Comparison of ENCODE assay signal across 1 cellular context in genomic region chr21:35154788-35155187, GRCh38.
TF ChIP-seq lines count a peak whose summit lies in the region.

No MANE protein-coding gene starts in this region.

TF ChIP-seq in K562, 482 proteins besides CTCF, POLR2A, EP300 and RAD21 (continued from another document and continues in another):
- no peak for TF ChIP-seq ZBTB8A (IDR thresholded peaks at IDR 0.05; ENCODE audit: partially characterized antibody)
- TF ChIP-seq, protein P1, sequence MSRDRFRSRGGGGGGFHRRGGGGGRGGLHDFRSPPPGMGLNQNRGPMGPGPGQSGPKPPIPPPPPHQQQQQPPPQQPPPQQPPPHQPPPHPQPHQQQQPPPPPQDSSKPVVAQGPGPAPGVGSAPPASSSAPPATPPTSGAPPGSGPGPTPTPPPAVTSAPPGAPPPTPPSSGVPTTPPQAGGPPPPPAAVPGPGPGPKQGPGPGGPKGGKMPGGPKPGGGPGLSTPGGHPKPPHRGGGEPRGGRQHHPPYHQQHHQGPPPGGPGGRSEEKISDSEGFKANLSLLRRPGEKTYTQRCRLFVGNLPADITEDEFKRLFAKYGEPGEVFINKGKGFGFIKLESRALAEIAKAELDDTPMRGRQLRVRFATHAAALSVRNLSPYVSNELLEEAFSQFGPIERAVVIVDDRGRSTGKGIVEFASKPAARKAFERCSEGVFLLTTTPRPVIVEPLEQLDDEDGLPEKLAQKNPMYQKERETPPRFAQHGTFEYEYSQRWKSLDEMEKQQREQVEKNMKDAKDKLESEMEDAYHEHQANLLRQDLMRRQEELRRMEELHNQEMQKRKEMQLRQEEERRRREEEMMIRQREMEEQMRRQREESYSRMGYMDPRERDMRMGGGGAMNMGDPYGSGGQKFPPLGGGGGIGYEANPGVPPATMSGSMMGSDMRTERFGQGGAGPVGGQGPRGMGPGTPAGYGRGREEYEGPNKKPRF (IDR thresholded peaks at IDR 0.05; ENCODE audit: low read depth, low read length), result no peak
- TF ChIP-seq MGA (IDR thresholded peaks at IDR 0.05), result peak; percentile 31; the same call in 1 of the 2 replicates
- no peak for TF ChIP-seq SNRNP70 (optimal IDR thresholded peaks at IDR 0.05; ENCODE audit: low read depth, low read length)
- no peak for TF ChIP-seq ZSCAN29 (IDR thresholded peaks at IDR 0.05)
- TF ChIP-seq HDAC6 (IDR thresholded peaks at IDR 0.05; ENCODE audit: low read depth, low read length), result no peak
- TF ChIP-seq ZNF830 (CRISPR knock-in tag; IDR thresholded peaks at IDR 0.05), result no peak
- TF ChIP-seq HMGN3 (IDR thresholded peaks at IDR 0.05; ENCODE audit: borderline replicate concordance, extremely low read depth, insufficient read length, low read depth, low read length), result no peak
- TF ChIP-seq, protein P2, sequence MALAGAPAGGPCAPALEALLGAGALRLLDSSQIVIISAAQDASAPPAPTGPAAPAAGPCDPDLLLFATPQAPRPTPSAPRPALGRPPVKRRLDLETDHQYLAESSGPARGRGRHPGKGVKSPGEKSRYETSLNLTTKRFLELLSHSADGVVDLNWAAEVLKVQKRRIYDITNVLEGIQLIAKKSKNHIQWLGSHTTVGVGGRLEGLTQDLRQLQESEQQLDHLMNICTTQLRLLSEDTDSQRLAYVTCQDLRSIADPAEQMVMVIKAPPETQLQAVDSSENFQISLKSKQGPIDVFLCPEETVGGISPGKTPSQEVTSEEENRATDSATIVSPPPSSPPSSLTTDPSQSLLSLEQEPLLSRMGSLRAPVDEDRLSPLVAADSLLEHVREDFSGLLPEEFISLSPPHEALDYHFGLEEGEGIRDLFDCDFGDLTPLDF (CRISPR knock-in tag; IDR thresholded peaks at IDR 0.05), result no peak
- TF ChIP-seq, protein P3, sequence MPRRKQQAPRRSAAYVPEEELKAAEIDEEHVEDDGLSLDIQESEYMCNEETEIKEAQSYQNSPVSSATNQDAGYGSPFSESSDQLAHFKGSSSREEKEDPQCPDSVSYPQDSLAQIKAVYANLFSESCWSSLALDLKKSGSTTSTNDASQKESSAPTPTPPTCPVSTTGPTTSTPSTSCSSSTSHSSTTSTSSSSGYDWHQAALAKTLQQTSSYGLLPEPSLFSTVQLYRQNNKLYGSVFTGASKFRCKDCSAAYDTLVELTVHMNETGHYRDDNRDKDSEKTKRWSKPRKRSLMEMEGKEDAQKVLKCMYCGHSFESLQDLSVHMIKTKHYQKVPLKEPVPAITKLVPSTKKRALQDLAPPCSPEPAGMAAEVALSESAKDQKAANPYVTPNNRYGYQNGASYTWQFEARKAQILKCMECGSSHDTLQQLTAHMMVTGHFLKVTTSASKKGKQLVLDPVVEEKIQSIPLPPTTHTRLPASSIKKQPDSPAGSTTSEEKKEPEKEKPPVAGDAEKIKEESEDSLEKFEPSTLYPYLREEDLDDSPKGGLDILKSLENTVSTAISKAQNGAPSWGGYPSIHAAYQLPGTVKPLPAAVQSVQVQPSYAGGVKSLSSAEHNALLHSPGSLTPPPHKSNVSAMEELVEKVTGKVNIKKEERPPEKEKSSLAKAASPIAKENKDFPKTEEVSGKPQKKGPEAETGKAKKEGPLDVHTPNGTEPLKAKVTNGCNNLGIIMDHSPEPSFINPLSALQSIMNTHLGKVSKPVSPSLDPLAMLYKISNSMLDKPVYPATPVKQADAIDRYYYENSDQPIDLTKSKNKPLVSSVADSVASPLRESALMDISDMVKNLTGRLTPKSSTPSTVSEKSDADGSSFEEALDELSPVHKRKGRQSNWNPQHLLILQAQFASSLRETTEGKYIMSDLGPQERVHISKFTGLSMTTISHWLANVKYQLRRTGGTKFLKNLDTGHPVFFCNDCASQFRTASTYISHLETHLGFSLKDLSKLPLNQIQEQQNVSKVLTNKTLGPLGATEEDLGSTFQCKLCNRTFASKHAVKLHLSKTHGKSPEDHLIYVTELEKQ (CRISPR knock-in tag; IDR thresholded peaks at IDR 0.05), result no peak
- TF ChIP-seq VEZF1 (CRISPR knock-in tag; IDR thresholded peaks at IDR 0.05), result no peak
- no peak for TF ChIP-seq CLOCK (CRISPR knock-in tag; IDR thresholded peaks at IDR 0.05; ENCODE audit: borderline replicate concordance)
- TF ChIP-seq FOXO4 (CRISPR knock-in tag; IDR thresholded peaks at IDR 0.05), result no peak
- no peak for TF ChIP-seq MYNN (IDR thresholded peaks at IDR 0.05)
- TF ChIP-seq MYNN (CRISPR knock-in tag; IDR thresholded peaks at IDR 0.05), result no peak
